ENCODE assay signal across 1 cellular context in genomic region chr20:45867811-45868176, GRCh38.
TF ChIP-seq lines count a peak whose summit lies in the region.

No MANE protein-coding gene starts in this region.

TF ChIP-seq in GM23338, 12 proteins besides CTCF, POLR2A, EP300 and RAD21 (continued from another document):
- TF ChIP-seq ZNF331 (CRISPR knock-in tag; IDR thresholded peaks at IDR 0.05; ENCODE audit: low read depth) (no peak), ZNF462 (CRISPR knock-in tag; IDR thresholded peaks at IDR 0.05) (no peak), REST (IDR thresholded peaks at IDR 0.05; ENCODE audit: unreplicated experiment) (no peak)
